17 cellular contexts compared by ENCODE assay signal in the genomic region with DNA sequence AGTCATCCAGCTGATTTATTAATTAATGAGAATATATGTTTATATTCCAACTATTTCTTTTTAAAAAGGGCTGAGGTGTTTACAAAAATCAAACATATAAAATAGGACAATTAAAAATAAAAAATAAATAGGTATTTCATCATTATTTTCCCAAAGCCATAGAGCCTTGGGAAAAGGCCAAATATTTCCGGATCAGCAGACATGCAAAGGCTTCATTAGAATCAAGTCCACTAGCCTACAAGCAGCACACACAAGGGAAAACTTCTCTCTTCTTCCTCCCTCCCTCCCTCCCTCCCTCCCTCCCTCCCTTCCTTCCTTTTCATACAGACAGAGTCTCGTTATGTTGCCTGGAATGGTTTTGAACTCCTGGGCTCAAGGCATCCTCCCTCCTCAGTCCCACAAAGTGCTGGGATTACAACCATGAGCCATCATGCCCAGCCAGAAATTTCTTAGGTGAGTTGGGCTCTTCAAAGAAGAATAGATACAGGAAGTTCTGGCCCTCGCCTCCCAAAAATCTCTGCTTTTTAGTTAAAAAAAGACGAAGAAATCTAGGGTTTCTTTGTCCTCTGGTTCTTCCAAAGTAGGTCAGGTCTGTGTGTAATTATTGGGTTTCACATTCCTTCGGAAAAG.
DNase-seq lines count a peak whose midpoint lies in the region; ATAC-seq and TF ChIP-seq lines count a peak whose summit lies in the region.
"Had no signal": no experiment of that assay in that cellular context is flagged by ENCODE, and none has a peak within 500 bp of the region (broad histone marks: within the 10 kb centered on the region; RNA-seq: fewer than 3 reads in every experiment).

No MANE protein-coding gene starts in this region.

- H3K27me3 Mint-ChIP-seq in CD14-positive monocyte (ENCODE audit: low read depth in 3 of 3) (no peaks in the 10 kb centered on the region), neural progenitor cell (ENCODE audit: insufficient read depth, low read depth) (peaks cover 7% of the 10 kb centered on the region)
- no peaks in the 10 kb centered on the region for H3K27me3 Mint-ChIP-seq in activated naive CD8-positive, alpha-beta T cell treated with anti-CD3 and anti-CD28 coated beads, Interleukin-2, amount 50 U/mL, for 24 hours
- H3K27me3 Mint-ChIP-seq: activated CD4-positive, alpha-beta memory T cell treated with anti-CD3 and anti-CD28 coated beads, Interleukin-2, amount 10 ng/mL, durations not matched to agents 7 days and 5 days; naive thymus-derived CD8-positive, alpha-beta T cell; T-cell had no signal

- H3K4me2 ChIP-seq in neural progenitor cell: no peak overlapping the region

- TF ChIP-seq CTCF in CD14-positive monocyte (IDR thresholded peaks at IDR 0.05) (no peak), neural progenitor cell (IDR thresholded peaks at IDR 0.05) (no peak)

- H3K36me3 Mint-ChIP-seq in CD14-positive monocyte: peaks cover 9 to 11% of the 10 kb centered on the region in 2 donors
- H3K36me3 Mint-ChIP-seq in neural progenitor cell: peaks cover 2% of the 10 kb centered on the region
- peaks cover 7% of the 10 kb centered on the region for H3K36me3 Mint-ChIP-seq in activated naive CD8-positive, alpha-beta T cell treated with anti-CD3 and anti-CD28 coated beads, Interleukin-2, amount 50 U/mL, for 24 hours (ENCODE audit: low read depth)

- H3K36me3 ChIP-seq in neural progenitor cell: no peaks in the 10 kb centered on the region

- no peak overlapping the region for H2AFZ ChIP-seq in neural progenitor cell (replicated peaks)

- DNase-seq in CD14-positive monocyte (ENCODE audit: low spot score): no peak
- DNase-seq in fibroblast of peridontal ligament (ENCODE audit: extremely low read depth): peak; percentile 40
- DNase-seq in neural progenitor cell (ENCODE audit: low spot score): no peak
- no peak for DNase-seq in NCI-H82 (lab: John Stamatoyannopoulos, UW)
- DNase-seq in epidermal melanocyte (ENCODE audit: insufficient read length, low spot score): no peak
- no peak for DNase-seq in HUDEP-2 (lab: John Stamatoyannopoulos, UW; ENCODE audit: unreplicated experiment in 76 of 76)
- no peak for DNase-seq in activated naive CD8-positive, alpha-beta T cell treated with anti-CD3 and anti-CD28 coated beads, Interleukin-2, amount 50 U/mL, for 24 hours
- DNase-seq: activated CD4-positive, alpha-beta memory T cell treated with anti-CD3 and anti-CD28 coated beads, Interleukin-2, amount 10 ng/mL, durations not matched to agents 7 days and 5 days; activated T-cell treated with anti-CD3 and anti-CD28 coated beads, Interleukin-2, amount 50 U/mL, for 4 hours; naive thymus-derived CD8-positive, alpha-beta T cell; NCI-H146; NCI-H345; stimulated activated CD4-positive, alpha-beta T cell treated with anti-CD3 and anti-CD28 coated beads, Interleukin-15, amount 100 ng/mL, for 24 hours; T-cell had no signal

- no peak overlapping the region for H3K4me3 Mint-ChIP-seq in CD14-positive monocyte
- peak overlapping the region; percentile 42 for H3K4me3 Mint-ChIP-seq in neural progenitor cell
- H3K4me3 Mint-ChIP-seq in activated naive CD8-positive, alpha-beta T cell treated with anti-CD3 and anti-CD28 coated beads, Interleukin-2, amount 50 U/mL, for 24 hours: no peak overlapping the region
- H3K4me3 Mint-ChIP-seq: activated CD4-positive, alpha-beta memory T cell treated with anti-CD3 and anti-CD28 coated beads, Interleukin-2, amount 10 ng/mL, durations not matched to agents 7 days and 5 days; activated T-cell treated with anti-CD3 and anti-CD28 coated beads, Interleukin-2, amount 50 U/mL, for 4 hours; T-cell had no signal

- H3K4me1 ChIP-seq in neural progenitor cell: peaks cover 15% of the 10 kb centered on the region

- peaks cover 49% of the 10 kb centered on the region for H3K4me1 Mint-ChIP-seq in CD14-positive monocyte
- peaks cover 13% of the 10 kb centered on the region for H3K4me1 Mint-ChIP-seq in neural progenitor cell
- H3K4me1 Mint-ChIP-seq in activated naive CD8-positive, alpha-beta T cell treated with anti-CD3 and anti-CD28 coated beads, Interleukin-2, amount 50 U/mL, for 24 hours: peaks cover 44% of the 10 kb centered on the region

- H3K4me3 ChIP-seq in neural progenitor cell: no peak overlapping the region
- H3K4me3 ChIP-seq: lung had no signal

- peaks cover 77% of the 10 kb centered on the region for H3K79me2 ChIP-seq in neural progenitor cell (ENCODE audit: low read depth)

- no peak for ATAC-seq in activated naive CD8-positive, alpha-beta T cell treated with anti-CD3 and anti-CD28 coated beads, Interleukin-2, amount 50 U/mL, for 24 hours
- ATAC-seq: activated naive CD4-positive, alpha-beta T cell treated with anti-CD3 and anti-CD28 coated beads, Interleukin-2, amount 50 U/mL, for 72 hours; activated T-cell treated with anti-CD3 and anti-CD28 coated beads, Interleukin-2, amount 50 U/mL, for 4 hours; naive thymus-derived CD8-positive, alpha-beta T cell; T-cell had no signal

- H3K27ac Mint-ChIP-seq in CD14-positive monocyte: peak overlapping the region; percentile 70 to 89 (median 80)
- H3K27ac Mint-ChIP-seq in neural progenitor cell: peak overlapping the region; percentile 76
- no peak overlapping the region for H3K27ac Mint-ChIP-seq in activated naive CD8-positive, alpha-beta T cell treated with anti-CD3 and anti-CD28 coated beads, Interleukin-2, amount 50 U/mL, for 24 hours
- H3K27ac Mint-ChIP-seq: activated CD4-positive, alpha-beta memory T cell treated with anti-CD3 and anti-CD28 coated beads, Interleukin-2, amount 10 ng/mL, durations not matched to agents 7 days and 5 days; activated naive CD4-positive, alpha-beta T cell treated with anti-CD3 and anti-CD28 coated beads, Interleukin-2, amount 50 U/mL, for 72 hours had no signal

- H4K20me1 ChIP-seq in neural progenitor cell (ENCODE audit: low read depth): peaks cover 33% of the 10 kb centered on the region

- peaks cover 10% of the 10 kb centered on the region for H3F3A ChIP-seq in neural progenitor cell (ENCODE audit: low read depth)

- intact Hi-C loops in CD14-positive monocyte (cut with micrococcal nuclease): no loop called here

- H3K9me3 ChIP-seq in neural progenitor cell (ENCODE audit: low read depth): no peaks in the 10 kb centered on the region

- H3K9ac ChIP-seq in neural progenitor cell: no peak overlapping the region

- H3K27ac ChIP-seq in angular gyrus (ENCODE audit: low read depth, low read length) (peak overlapping the region; percentile 62), neural progenitor cell (no peak overlapping the region)

- no peaks in the 10 kb centered on the region for H3K27me3 ChIP-seq in neural progenitor cell

- no peaks in the 10 kb centered on the region for H3K9me3 Mint-ChIP-seq in CD14-positive monocyte
- no peaks in the 10 kb centered on the region for H3K9me3 Mint-ChIP-seq in neural progenitor cell
- H3K9me3 Mint-ChIP-seq in activated naive CD8-positive, alpha-beta T cell treated with anti-CD3 and anti-CD28 coated beads, Interleukin-2, amount 50 U/mL, for 24 hours: no peaks in the 10 kb centered on the region
- H3K9me3 Mint-ChIP-seq: activated CD4-positive, alpha-beta memory T cell treated with anti-CD3 and anti-CD28 coated beads, Interleukin-2, amount 10 ng/mL, durations not matched to agents 7 days and 5 days; activated naive CD4-positive, alpha-beta T cell treated with anti-CD3 and anti-CD28 coated beads, Interleukin-2, amount 50 U/mL, for 72 hours; activated T-cell treated with anti-CD3 and anti-CD28 coated beads, Interleukin-2, amount 50 U/mL, for 4 hours; naive thymus-derived CD8-positive, alpha-beta T cell; T-cell had no signal
